In the genomic region with DNA sequence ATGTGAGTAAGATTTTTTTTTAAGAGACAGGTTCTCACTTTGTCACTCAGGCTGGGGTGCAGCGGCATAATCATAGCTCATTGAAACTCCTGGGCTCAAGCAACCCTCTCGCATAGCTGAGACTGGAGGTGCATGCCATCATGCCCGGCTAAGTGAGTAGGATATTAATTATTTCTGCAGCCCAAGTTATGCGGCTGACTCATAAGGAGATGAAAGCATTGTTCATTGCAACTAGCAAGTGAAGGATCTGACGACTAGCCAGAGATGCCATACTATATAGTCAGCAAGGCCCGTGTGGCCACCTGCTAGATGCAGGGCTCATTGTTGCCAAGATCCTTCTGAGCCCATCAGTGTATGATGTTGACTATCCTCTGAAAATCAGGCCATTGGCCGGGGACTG, we compare ENCODE assay signal across 11 cellular contexts. TPM values are rescaled to one million over a fixed set of nuclear protein-coding genes. Genes with fewer than 3 reads are reported as not detected.
DNase-seq lines count a peak whose midpoint lies in the region; ATAC-seq and TF ChIP-seq lines count a peak whose summit lies in the region.
"Had no signal": no experiment of that assay in that cellular context is flagged by ENCODE, and none has a peak within 500 bp of the region (broad histone marks: within the 10 kb centered on the region; RNA-seq: fewer than 3 reads in every experiment).

No MANE protein-coding gene starts in this region.

- no peaks in the 10 kb centered on the region for H3K79me1 ChIP-seq in neuronal stem cell (ENCODE audit: low read depth, low read length)

- peaks cover 3% of the 10 kb centered on the region for H3K9me3 Mint-ChIP-seq in neural progenitor cell

- no peak overlapping the region for H3K18ac ChIP-seq in neuronal stem cell (ENCODE audit: low read length)

- peaks cover 14% of the 10 kb centered on the region for H3K36me3 Mint-ChIP-seq in neural progenitor cell

- no peaks in the 10 kb centered on the region for H3K36me3 ChIP-seq in psoas muscle (ENCODE audit: insufficient read depth in 1 of 2, low read depth in 1 of 2)
- H3K36me3 ChIP-seq in neural progenitor cell: no peaks in the 10 kb centered on the region
- H3K36me3 ChIP-seq in neuronal stem cell (replicated peaks in 1 of 2; ENCODE audit: control insufficient read depth in 2 of 2, insufficient read depth in 2 of 2, low read length in 2 of 2): no peaks in the 10 kb centered on the region

- no peak overlapping the region for H3K14ac ChIP-seq in neuronal stem cell (ENCODE audit: low read length)

- no peak overlapping the region for H3K4ac ChIP-seq in neuronal stem cell (ENCODE audit: low read length)

- peak overlapping the region; percentile 59 for H3K27ac ChIP-seq in RWPE1
- peak overlapping the region; percentile 80 for H3K27ac ChIP-seq in psoas muscle
- H3K27ac ChIP-seq in neural progenitor cell: no peak overlapping the region
- no peak overlapping the region for H3K27ac ChIP-seq in neuronal stem cell (replicated peaks; ENCODE audit: low read length)

- no peak overlapping the region for H3K27ac Mint-ChIP-seq in neural progenitor cell

- H4K8ac ChIP-seq in neuronal stem cell (ENCODE audit: low read depth, low read length): no peak overlapping the region

- H3K9me3 ChIP-seq in psoas muscle (no peaks in the 10 kb centered on the region), neural progenitor cell (ENCODE audit: low read depth) (no peaks in the 10 kb centered on the region), neuronal stem cell (replicated peaks in 1 of 2; ENCODE audit: control insufficient read depth in 2 of 2, insufficient read depth in 1 of 2, low read depth in 1 of 2, low read length in 2 of 2) (no peaks in the 10 kb centered on the region)

- CTCF ChIA-PET in RWPE1 (lab: Yijun Ruan, JAX): interaction anchor here (0.7 kb wide), 1 partner anchor 20 kb away, joined by 4 read pairs; no protein-coding TSS in a partner anchor

- H3K79me2 ChIP-seq in neural progenitor cell (ENCODE audit: low read depth): no peaks in the 10 kb centered on the region

- H3K9ac ChIP-seq in neural progenitor cell (no peak overlapping the region), neuronal stem cell (ENCODE audit: low read depth, low read length, poor library complexity) (no peak overlapping the region)

- no peak overlapping the region for H2BK5ac ChIP-seq in neuronal stem cell (ENCODE audit: low read length)

- no peaks in the 10 kb centered on the region for H3K27me3 ChIP-seq in psoas muscle (ENCODE audit: insufficient read depth in 3 of 3, low read length in 2 of 3)
- no peaks in the 10 kb centered on the region for H3K27me3 ChIP-seq in neural progenitor cell
- H3K27me3 ChIP-seq in neuronal stem cell (ENCODE audit: control insufficient read depth in 3 of 3, insufficient read depth in 3 of 3, low read depth in 1 of 3, low read length in 3 of 3): no peaks in the 10 kb centered on the region

- H4K20me1 ChIP-seq in neural progenitor cell (ENCODE audit: low read depth): no peaks in the 10 kb centered on the region

- POLR2A ChIA-PET in RWPE1 (lab: Yijun Ruan, JAX; ENCODE audit: low non-redundant PET): interaction anchor here (0.5 kb wide), 1 partner anchor 307 kb away, joined by 8 read pairs; no protein-coding TSS in a partner anchor

- TF ChIP-seq CTCF in RWPE1 (conservative IDR thresholded peaks at IDR 0.05; ENCODE audit: low read depth) (no peak), psoas muscle (IDR thresholded peaks at IDR 0.05) (no peak), neural progenitor cell (IDR thresholded peaks at IDR 0.05) (no peak)

- no peak overlapping the region for H3K23ac ChIP-seq in neuronal stem cell (ENCODE audit: low read depth, low read length, poor library complexity)

- H2BK15ac ChIP-seq in neuronal stem cell (ENCODE audit: low read length): no peak overlapping the region

- H2AFZ ChIP-seq in neural progenitor cell (replicated peaks) (no peak overlapping the region), neuronal stem cell (ENCODE audit: low read length) (no peak overlapping the region)

- H3F3A ChIP-seq in neural progenitor cell (ENCODE audit: low read depth): no peaks in the 10 kb centered on the region

- no peak overlapping the region for H2BK120ac ChIP-seq in neuronal stem cell (ENCODE audit: low read depth, low read length)

- peak; percentile 92 to 97 (median 96) for ATAC-seq in psoas muscle

- H3K4me1 ChIP-seq in psoas muscle: peaks cover 24% of the 10 kb centered on the region
- H3K4me1 ChIP-seq in neural progenitor cell: no peaks in the 10 kb centered on the region
- H3K4me1 ChIP-seq in neuronal stem cell (ENCODE audit: control insufficient read depth in 2 of 2, insufficient read depth in 1 of 2, low read depth in 1 of 2, low read length in 2 of 2): peaks cover 0 to 2% of the 10 kb centered on the region in 2 donors

- no peaks in the 10 kb centered on the region for H3K27me3 Mint-ChIP-seq in neural progenitor cell (ENCODE audit: insufficient read depth, low read depth)

- DNase-seq in GM04503 (ENCODE audit: low read depth): peak; percentile 84
- peak; percentile 84 for DNase-seq in RWPE1 (ENCODE audit: low spot score)
- peak; percentile 53 for DNase-seq in fibroblast of gingiva (ENCODE audit: low read depth)
- DNase-seq in psoas muscle: no peak
- DNase-seq in neural progenitor cell (ENCODE audit: low spot score): no peak
- DNase-seq in NCI-H82 (lab: John Stamatoyannopoulos, UW): no peak
- DNase-seq in central memory CD4-positive, alpha-beta T cell: no peak
- no peak for DNase-seq in neuronal stem cell (ENCODE audit: low spot score)
- DNase-seq: midbrain; NCI-H524 treated with DMSO at 0.1 percent for 48 hours; stimulated activated CD4-positive, alpha-beta T cell treated with anti-CD3 and anti-CD28 coated beads, Interleukin-12 subunit alpha, Interleukin-12 subunit beta, amount 100 ng/mL, for 4 hours had no signal

- WGBS in psoas muscle, 3 donors: 50 to 62% (median 61%) methylated on average over 7 of the region's 7 CpGs
- no CpG with 5 or more reads among the region's 7 CpGs for WGBS in neuronal stem cell (ENCODE audit: extremely low coverage in 2 of 2, insufficient read length in 2 of 2, insufficient replicate concordance in 1 of 2), 2 donors

- peaks cover 4% of the 10 kb centered on the region for H3K4me1 Mint-ChIP-seq in neural progenitor cell

- no peak overlapping the region for H2BK12ac ChIP-seq in neuronal stem cell (ENCODE audit: low read length)

- no peak overlapping the region for H2AK5ac ChIP-seq in neuronal stem cell (ENCODE audit: low read depth, low read length)

- intact Hi-C loops in psoas muscle (cut with DNase I): no loop called here

- no peak overlapping the region for H3K4me3 ChIP-seq in psoas muscle
- H3K4me3 ChIP-seq in neural progenitor cell: no peak overlapping the region
- H3K4me3 ChIP-seq in neuronal stem cell (ENCODE audit: low read length in 2 of 2): no peak overlapping the region

- H4K91ac ChIP-seq in neuronal stem cell (ENCODE audit: low read depth, low read length, poor library complexity): no peak overlapping the region

- H3K4me3 Mint-ChIP-seq in neural progenitor cell: no peak overlapping the region

- H3K4me2 ChIP-seq in neural progenitor cell: no peak overlapping the region
- no peak overlapping the region for H3K4me2 ChIP-seq in neuronal stem cell (ENCODE audit: insufficient read depth, low read length, poor library complexity, severe bottlenecking)

RNA-seq across cellular contexts. Expression of gene ABCC4, which starts 45.2 kb away (rescaled TPM):
- 10 to 100 TPM in 1 of 4 donors, 1 to 10 TPM in 3; 4.3 to 25.2 (median 6.6) TPM for total RNA-seq in psoas muscle
- 1 to 10 TPM; 2.3 to 6.1 (median 3.2) TPM for polyA plus RNA-seq in psoas muscle
- 16.6 and 23.6 TPM in 2 replicates for total RNA-seq in neural progenitor cell (ENCODE audit: low replicate concordance)
- polyA plus RNA-seq in neuronal stem cell (2013, experiment 1 of 2): 10.9 TPM
- 11.1 TPM for polyA plus RNA-seq in neuronal stem cell (2013, experiment 2 of 2)

Comparison
In these comparisons a context has a peak if more than half of its experiments do, and no peak if none do; other contexts are left out.
1. DNase-seq: peak in GM04503 (single experiment), RWPE1 (single experiment) and fibroblast of gingiva (single experiment); none in psoas muscle (0 of 2), neural progenitor cell (single experiment), NCI-H82 (single experiment), central memory CD4-positive, alpha-beta T cell (single experiment) and neuronal stem cell (single experiment).
2. H3K27ac ChIP-seq: peak in RWPE1 (single experiment) and psoas muscle (single experiment); none in neural progenitor cell (single experiment) and neuronal stem cell (single experiment).